ENCODE assay signal across 24 cellular contexts in the genomic region with DNA sequence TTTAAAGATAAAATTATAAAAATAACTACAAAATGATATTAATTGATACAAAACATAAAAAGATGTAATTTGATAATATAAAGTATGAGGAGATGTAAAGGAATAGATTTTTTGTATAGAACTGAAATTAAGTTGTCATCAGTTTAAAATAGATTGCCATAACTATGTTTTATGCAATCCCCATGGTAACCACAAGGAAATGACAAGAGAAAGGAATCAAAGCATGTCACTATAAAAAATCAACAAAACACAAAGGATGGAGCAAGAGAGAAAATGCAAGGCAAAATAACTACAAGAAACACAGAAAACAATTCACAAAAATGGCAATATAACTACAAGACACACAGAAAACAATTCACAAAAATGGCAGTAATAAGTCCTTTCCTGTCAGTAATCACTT. TPM values are rescaled to one million over a fixed set of nuclear protein-coding genes. Genes with fewer than 3 reads are reported as not detected.
"Had no signal": no experiment of that assay in that cellular context is flagged by ENCODE, and none has a peak within 500 bp of the region (broad histone marks: within the 10 kb centered on the region; RNA-seq: fewer than 3 reads in every experiment).

No MANE protein-coding gene starts in this region.

- H3K27ac ChIP-seq: RWPE1 had no signal

- H3K4me3 ChIP-seq: MG63 had no signal

- ATAC-seq: Panc1 had no signal

- DNase-seq: IMR-90, Karpas-422, KG1, MG63, NCI-H1092, NCI-H1105 treated with DMSO at 0.1 percent for 48 hours, NCI-H1436, NCI-H187, NCI-H2029, NCI-H2081 treated with DMSO at 0.1 percent for 48 hours, NCI-H2171, NCI-H226, NCI-H446, NCI-H510A, NCI-H524 treated with DMSO at 0.1 percent for 48 hours, NCI-H69, NCI-H774, SHP77, SK-N-SH, SW 1271 had no signal

- H3K36me3 ChIP-seq: MG63 had no signal

- H3K9me3 ChIP-seq: MG63, SK-N-SH had no signal

RNA-seq across cellular contexts. Expression of a gene that starts 27.0 kb away (rescaled TPM):
- total RNA-seq: HT-29, IMR-90, SK-MEL-5 had no signal
- polyA plus RNA-seq: IMR-90, SK-N-SH had no signal
